1 cellular context compared by ENCODE assay signal in the genomic region with DNA sequence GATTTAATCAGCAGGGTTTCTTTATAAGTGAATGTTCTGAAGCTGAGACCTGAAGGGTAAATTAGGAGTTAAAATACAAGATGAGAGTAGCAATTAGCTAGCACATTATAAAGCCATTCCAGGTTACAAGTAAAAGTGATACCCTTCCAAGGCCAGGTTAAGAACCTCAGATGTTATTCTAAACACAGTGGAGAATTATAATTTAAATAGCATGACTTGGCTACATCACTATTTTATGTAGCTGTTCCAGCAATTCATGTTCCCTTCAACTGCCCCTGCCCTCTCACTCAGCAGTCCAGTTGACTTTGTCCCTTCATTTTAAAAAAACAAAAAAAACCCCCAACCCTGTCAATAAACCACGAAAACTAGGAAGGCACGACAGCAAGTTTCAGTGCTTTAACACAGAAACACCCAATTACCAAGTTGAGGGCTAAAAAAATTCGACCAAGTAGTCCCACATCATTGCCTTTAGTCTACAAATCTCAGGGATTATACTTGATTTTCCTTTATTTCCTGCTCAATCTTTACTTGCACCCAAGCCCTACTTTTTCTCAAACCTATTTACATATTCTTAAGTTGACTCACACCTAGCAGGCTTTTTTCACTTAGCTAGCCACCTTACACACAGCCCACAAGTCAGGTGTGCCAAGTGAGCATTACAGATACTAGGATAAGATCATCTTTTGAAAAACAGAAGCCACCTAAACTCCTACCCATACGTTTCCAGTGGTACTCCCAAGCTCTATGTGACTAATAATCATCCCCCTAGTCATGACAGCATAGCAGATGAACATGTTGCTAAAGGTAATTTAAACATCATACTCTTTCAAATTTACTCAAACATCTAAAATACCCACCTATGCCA.
TF ChIP-seq lines count a peak whose summit lies in the region.

No MANE protein-coding gene starts in this region.

TF ChIP-seq in K562, 482 proteins besides CTCF, POLR2A, EP300 and RAD21:
- TF ChIP-seq PML (IDR thresholded peaks at IDR 0.05; ENCODE audit: low read length) = peak; percentile 25; the same call in 1 of the 2 replicates
- TF ChIP-seq ZNF197 (CRISPR knock-in tag; IDR thresholded peaks at IDR 0.05; ENCODE audit: low read depth) = no peak
- peak; percentile 14; the same call in 1 of the 2 replicates for TF ChIP-seq KHSRP (IDR thresholded peaks at IDR 0.05)
- TF ChIP-seq CBX5 (IDR thresholded peaks at IDR 0.05; ENCODE audit: borderline replicate concordance, low read depth) = no peak
- 0 out of 2 replicates have a peak, but pooled peaks have one; percentile 13 for TF ChIP-seq ZNF77 (CRISPR knock-in tag; IDR thresholded peaks at IDR 0.05)
- peak; percentile 40 for TF ChIP-seq FIP1L1 (IDR thresholded peaks at IDR 0.05; ENCODE audit: low read depth, low read length, poor library complexity, severe bottlenecking)
- TF ChIP-seq IRF2 (CRISPR knock-in tag; IDR thresholded peaks at IDR 0.05) = no peak
- TF ChIP-seq PHB (CRISPR knock-in tag; IDR thresholded peaks at IDR 0.05) = 0 out of 2 replicates have a peak, but pooled peaks have one; percentile 42
- 0 out of 2 replicates have a peak, but pooled peaks have one; percentile 37 for TF ChIP-seq LCOR (CRISPR knock-in tag; IDR thresholded peaks at IDR 0.05)
- TF ChIP-seq POLR2AphosphoS2 (IDR thresholded peaks at IDR 0.05; ENCODE audit: low read length) = peak; percentile 49; the same call in 1 of the 2 replicates
- peak; percentile 19 for TF ChIP-seq U2AF1 (optimal IDR thresholded peaks at IDR 0.05; ENCODE audit: low read depth, low read length)
- peak; percentile 76 for TF ChIP-seq RBFOX2 (IDR thresholded peaks at IDR 0.05; ENCODE audit: low read depth, low read length)
- TF ChIP-seq MAZ (CRISPR knock-in tag; conservative IDR thresholded peaks at IDR 0.05 in 1 of 2, IDR thresholded peaks at IDR 0.05 in 1 of 2) = 0 out of 4 replicates have a peak, but pooled peaks have one; percentile 19 to 24
- no peak for TF ChIP-seq SRSF3 (IDR thresholded peaks at IDR 0.05; ENCODE audit: insufficient read depth, low read length)
- TF ChIP-seq ILF3 (IDR thresholded peaks at IDR 0.05; ENCODE audit: borderline replicate concordance) = peak; percentile 51
- TF ChIP-seq POLR2AphosphoS5 (IDR thresholded peaks at IDR 0.05; ENCODE audit: control insufficient read depth, insufficient read depth, low read depth, low read length) = peak; percentile 73; the same call in 1 of the 2 replicates
- peak; percentile 28; the same call in 1 of the 2 replicates for TF ChIP-seq HNRNPL (IDR thresholded peaks at IDR 0.05; ENCODE audit: low read depth, low read length)
- TF ChIP-seq KDM4B (IDR thresholded peaks at IDR 0.05; ENCODE audit: borderline replicate concordance in 2 of 2, low read depth in 1 of 2) = no peak
- TF ChIP-seq, protein P1, sequence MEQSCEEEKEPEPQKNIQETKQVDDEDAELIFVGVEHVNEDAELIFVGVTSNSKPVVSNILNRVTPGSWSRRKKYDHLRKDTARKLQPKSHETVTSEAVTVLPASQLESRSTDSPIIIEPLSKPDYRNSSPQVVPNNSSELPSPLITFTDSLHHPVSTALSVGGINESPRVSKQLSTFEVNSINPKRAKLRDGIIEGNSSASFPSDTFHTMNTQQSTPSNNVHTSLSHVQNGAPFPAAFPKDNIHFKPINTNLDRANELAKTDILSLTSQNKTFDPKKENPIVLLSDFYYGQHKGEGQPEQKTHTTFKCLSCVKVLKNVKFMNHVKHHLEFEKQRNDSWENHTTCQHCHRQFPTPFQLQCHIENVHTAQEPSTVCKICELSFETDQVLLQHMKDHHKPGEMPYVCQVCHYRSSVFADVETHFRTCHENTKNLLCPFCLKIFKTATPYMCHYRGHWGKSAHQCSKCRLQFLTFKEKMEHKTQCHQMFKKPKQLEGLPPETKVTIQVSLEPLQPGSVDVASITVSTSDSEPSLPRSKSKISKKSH (CRISPR knock-in tag; IDR thresholded peaks at IDR 0.05) = 0 out of 2 replicates have a peak, but pooled peaks have one; percentile 31
- TF ChIP-seq POLR2G (IDR thresholded peaks at IDR 0.05; ENCODE audit: low read depth, low read length) = peak; percentile 52
- TF ChIP-seq ELF2 (CRISPR knock-in tag; IDR thresholded peaks at IDR 0.05) = 0 out of 2 replicates have a peak, but pooled peaks have one; percentile 43
TF ChIP-seq in K562: peak in this region for 16.
